24 cellular contexts compared by ENCODE assay signal in genomic region chr6:140168365-140168764, GRCh38.
DNase-seq lines count a peak whose midpoint lies in the region; ATAC-seq, FAIRE-seq and TF ChIP-seq lines count a peak whose summit lies in the region.
"Had no signal": no experiment of that assay in that cellular context is flagged by ENCODE, and none has a peak within 500 bp of the region (broad histone marks: within the 10 kb centered on the region; RNA-seq: fewer than 3 reads in every experiment).

No MANE protein-coding gene starts in this region.

- H3K4me2 ChIP-seq in A549 (no peak overlapping the region), GM23248 (ENCODE audit: unreplicated experiment) (no peak overlapping the region), IMR-90 (ENCODE audit: low read depth, low read length) (no peak overlapping the region)
- H3K4me2 ChIP-seq: BLaER1 treated with 17β-estradiol and CSF1 and Interleukin-3, amounts not matched to agents 10 nM and 100 nM had no signal

- CTCF ChIA-PET in A549 (lab: Yijun Ruan, JAX) (no interaction called here), IMR-90 (lab: Yijun Ruan, JAX) (no interaction called here)

- H3K9ac ChIP-seq in GM23248 (no peak overlapping the region), IMR-90 (ENCODE audit: low read depth, low read length) (no peak overlapping the region)
- H3K9ac ChIP-seq: BLaER1 treated with 17β-estradiol and CSF1 and Interleukin-3, amounts not matched to agents 10 nM and 100 nM had no signal

- DNase-seq in A549 (ENCODE audit: low read depth in 1 of 2, low spot score in 1 of 2) = no peak
- no peak for DNase-seq in GM23248
- no peak for DNase-seq in IMR-90
- no peak for DNase-seq in small intestine
- DNase-seq in NCI-H82 (lab: John Stamatoyannopoulos, UW) = no peak
- DNase-seq in mesenteric fat pad (ENCODE audit: low spot score) = no peak
- DNase-seq in amygdala (lab: John Stamatoyannopoulos, UW) = no peak
- DNase-seq: 8988T; AML-193; CD4-positive, alpha-beta memory T cell; CD4-positive, CD25-positive, alpha-beta regulatory T cell; CD8-positive, alpha-beta memory T cell; COR-L47; DMS 273 treated with DMSO at 0.1 percent for 48 hours; DMS153; DMS53; DMS79; DND-41; EL; GDM1 had no signal

- POLR2A ChIA-PET in A549 (lab: Yijun Ruan, JAX) = no interaction called here
- POLR2A ChIA-PET in IMR-90 (lab: Charles Lee; ENCODE audit: unreplicated experiment) = no interaction called here

- H3K4me1 ChIP-seq in A549 (no peaks in the 10 kb centered on the region), GM23248 (ENCODE audit: insufficient read depth) (peaks cover 2% of the 10 kb centered on the region; the same call in 1 of the 2 replicates), IMR-90 (ENCODE audit: control insufficient read depth, insufficient read depth, low read length) (no peaks in the 10 kb centered on the region), small intestine (ENCODE audit: control insufficient read depth in 2 of 2, insufficient read depth in 1 of 2, low read depth in 1 of 2, low read length in 1 of 2) (no peaks in the 10 kb centered on the region)
- H3K4me1 ChIP-seq: BLaER1 treated with 17β-estradiol and CSF1 and Interleukin-3, amounts not matched to agents 10 nM and 100 nM had no signal

- no peak overlapping the region for H3K14ac ChIP-seq in IMR-90 (replicated peaks; ENCODE audit: low read depth, low read length)

- H3K23ac ChIP-seq in IMR-90 (ENCODE audit: low read depth, low read length) = no peak overlapping the region

- in situ Hi-C loops in GM23248 (cut with MboI) = no loop called here
- in situ Hi-C loops in IMR-90 (cut with MboI; ENCODE audit: low sequenced_read_pairs) = no loop called here

- TF ChIP-seq POLR2A in A549 (IDR thresholded peaks at IDR 0.05; ENCODE audit: low read length) (no peak), IMR-90 (IDR thresholded peaks at IDR 0.05; ENCODE audit: low read depth, low read length) (no peak)

- H3K79me1 ChIP-seq in IMR-90 (ENCODE audit: low read depth in 1 of 2, low read length in 2 of 2) = no peaks in the 10 kb centered on the region

- TF ChIP-seq EP300 in A549 (IDR thresholded peaks at IDR 0.05) = no peak

- H2AK5ac ChIP-seq in IMR-90 (ENCODE audit: low read depth, low read length) = no peak overlapping the region

- H2BK20ac ChIP-seq in IMR-90 (ENCODE audit: low read depth, low read length) = no peak overlapping the region

- no peak overlapping the region for H2AK9ac ChIP-seq in IMR-90 (replicated peaks; ENCODE audit: low read depth, low read length, poor library complexity)

- dilution Hi-C loops in IMR-90 (cut with HindIII; ENCODE audit: low sequenced_read_pairs, unreplicated experiment) = no loop called here

- TF ChIP-seq RAD21 in A549 (conservative IDR thresholded peaks at IDR 0.05 in 1 of 2, IDR thresholded peaks at IDR 0.05 in 1 of 2) (no peak), IMR-90 (IDR thresholded peaks at IDR 0.05; ENCODE audit: low read length) (no peak)

- H2BK15ac ChIP-seq in IMR-90 (ENCODE audit: low read depth, low read length) = no peak overlapping the region

- H3K4me3 ChIP-seq in A549 = no peak overlapping the region
- H3K4me3 ChIP-seq in GM23248 = no peak overlapping the region
- H3K4me3 ChIP-seq in IMR-90 (ENCODE audit: insufficient read depth, low read depth, low read length) = no peak overlapping the region
- H3K4me3 ChIP-seq in small intestine (ENCODE audit: low read depth in 1 of 2, low read length in 2 of 2) = no peak overlapping the region
- H3K4me3 ChIP-seq: BLaER1 treated with 17β-estradiol and CSF1 and Interleukin-3, amounts not matched to agents 10 nM and 100 nM; GM12878 had no signal

- H3K56ac ChIP-seq in IMR-90 (ENCODE audit: extremely low read depth, insufficient read depth, low read length) = no peak overlapping the region

- H3K4ac ChIP-seq in IMR-90 (ENCODE audit: low read depth, low read length) = no peak overlapping the region

- no peak overlapping the region for H4K8ac ChIP-seq in IMR-90 (ENCODE audit: low read depth in 2 of 2, low read length in 2 of 2)

- 66% methylated on average over 3 of the region's 3 CpGs for WGBS in A549 (ENCODE audit: missing lambda C conversion rate)
- 87 to 92% methylated on average over 3 of the region's 3 CpGs for WGBS in GM23248 (ENCODE audit: low coverage in 1 of 2, low lambda C conversion rate in 2 of 2, missing lambda C conversion rate in 2 of 2), 2 experiments
- WGBS in IMR-90 (ENCODE audit: extremely low coverage in 2 of 2, insufficient read length in 1 of 2), 2 experiments = no CpG with 5 or more reads among the region's 3 CpGs
- 87 to 95% (median 93%) methylated on average over 3 of the region's 3 CpGs for WGBS in small intestine, 3 donors

- H3K27me3 ChIP-seq in GM23248 (replicated peaks; ENCODE audit: insufficient read depth) (no peaks in the 10 kb centered on the region), IMR-90 (ENCODE audit: control insufficient read depth, insufficient read depth, low read length) (no peaks in the 10 kb centered on the region), small intestine (ENCODE audit: control insufficient read depth in 2 of 2, insufficient read depth in 2 of 2, low read length in 2 of 2) (no peaks in the 10 kb centered on the region)
- H3K27me3 ChIP-seq: BLaER1 treated with 17β-estradiol and CSF1 and Interleukin-3, amounts not matched to agents 10 nM and 100 nM had no signal

- H2AFZ ChIP-seq in GM23248 = 0 out of 2 replicates have a peak overlapping the region, but pooled peaks have one; percentile 39
- no peak overlapping the region for H2AFZ ChIP-seq in IMR-90 (replicated peaks; ENCODE audit: low read length, poor library complexity)

- TF ChIP-seq CTCF in A549 (IDR thresholded peaks at IDR 0.05) (no peak), IMR-90 (conservative IDR thresholded peaks at IDR 0.05; ENCODE audit: low read depth, low read length) (no peak)

- BruUV-seq in IMR-90 (replicated peaks; lab: Mats Ljungman, UMichigan) = no TSS peak

- intact Hi-C loops in IMR-90 (cut with micrococcal nuclease) = no loop called here

- H2BK5ac ChIP-seq in IMR-90 (ENCODE audit: low read depth, low read length, poor library complexity, severe bottlenecking) = no peak overlapping the region

- H2BK120ac ChIP-seq in IMR-90 (ENCODE audit: low read depth, low read length) = no peak overlapping the region

- H3F3A ChIP-seq in GM23248 (ENCODE audit: insufficient read depth) = no peaks in the 10 kb centered on the region

- no peak overlapping the region for H4K5ac ChIP-seq in IMR-90 (ENCODE audit: low read depth, low read length)

- H3K9me3 ChIP-seq in A549 (no peaks in the 10 kb centered on the region), GM23248 (ENCODE audit: low read depth) (no peaks in the 10 kb centered on the region), IMR-90 (ENCODE audit: control insufficient read depth, insufficient read depth, low read length) (peaks cover 2% of the 10 kb centered on the region), small intestine (ENCODE audit: control insufficient read depth, low read depth) (no peaks in the 10 kb centered on the region)

- no peak overlapping the region for H4K91ac ChIP-seq in IMR-90 (ENCODE audit: insufficient read depth, low read depth, low read length)

- H3K27ac ChIP-seq in A549 (no peak overlapping the region), GM23248 (no peak overlapping the region), IMR-90 (ENCODE audit: insufficient read depth, low read length) (no peak overlapping the region), small intestine (ENCODE audit: low read depth in 1 of 2, low read length in 1 of 2) (no peak overlapping the region)
- H3K27ac ChIP-seq: BLaER1 treated with 17β-estradiol and CSF1 and Interleukin-3, amounts not matched to agents 10 nM and 100 nM had no signal

- no peak for ATAC-seq in A549
- no peak for ATAC-seq in IMR-90 (ENCODE audit: low read depth)
- ATAC-seq: GM12878 had no signal

- H3K36me3 ChIP-seq in GM23248 (ENCODE audit: low read depth) (no peaks in the 10 kb centered on the region), IMR-90 (ENCODE audit: control insufficient read depth, insufficient read depth, low read length) (no peaks in the 10 kb centered on the region), small intestine (ENCODE audit: control insufficient read depth in 2 of 2, insufficient read depth in 2 of 2, low read length in 2 of 2) (no peaks in the 10 kb centered on the region)
- H3K36me3 ChIP-seq: BLaER1 treated with 17β-estradiol and CSF1 and Interleukin-3, amounts not matched to agents 10 nM and 100 nM had no signal

- no peaks in the 10 kb centered on the region for H4K20me1 ChIP-seq in GM23248 (ENCODE audit: insufficient read depth)
- H4K20me1 ChIP-seq in IMR-90 (ENCODE audit: insufficient read depth, low read length) = no peaks in the 10 kb centered on the region
- H4K20me1 ChIP-seq: BLaER1 treated with 17β-estradiol and CSF1 and Interleukin-3, amounts not matched to agents 10 nM and 100 nM had no signal

- FAIRE-seq in A549 (lab: Jason Lieb, UNC) = no peak
- FAIRE-seq in small intestine (lab: Jason Lieb, UNC) = peak; percentile 41
- FAIRE-seq: GM12878, GM12892, GM18507 had no signal

- H3K79me2 ChIP-seq in GM23248 (ENCODE audit: insufficient read depth) = no peaks in the 10 kb centered on the region

- no peaks in the 10 kb centered on the region for H3K9me1 ChIP-seq in IMR-90 (ENCODE audit: insufficient read depth, low read length)

- H3K18ac ChIP-seq in IMR-90 (ENCODE audit: low read depth, low read length) = no peak overlapping the region

- H3K9me2 ChIP-seq in GM23248 (ENCODE audit: insufficient read depth) = no peaks in the 10 kb centered on the region

TF ChIP-seq in A549, 52 proteins besides CTCF, POLR2A, EP300 and RAD21:
- TF ChIP-seq, protein P1, sequence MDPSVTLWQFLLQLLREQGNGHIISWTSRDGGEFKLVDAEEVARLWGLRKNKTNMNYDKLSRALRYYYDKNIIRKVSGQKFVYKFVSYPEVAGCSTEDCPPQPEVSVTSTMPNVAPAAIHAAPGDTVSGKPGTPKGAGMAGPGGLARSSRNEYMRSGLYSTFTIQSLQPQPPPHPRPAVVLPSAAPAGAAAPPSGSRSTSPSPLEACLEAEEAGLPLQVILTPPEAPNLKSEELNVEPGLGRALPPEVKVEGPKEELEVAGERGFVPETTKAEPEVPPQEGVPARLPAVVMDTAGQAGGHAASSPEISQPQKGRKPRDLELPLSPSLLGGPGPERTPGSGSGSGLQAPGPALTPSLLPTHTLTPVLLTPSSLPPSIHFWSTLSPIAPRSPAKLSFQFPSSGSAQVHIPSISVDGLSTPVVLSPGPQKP (IDR thresholded peaks at IDR 0.05; ENCODE audit: low read depth, low read length) = no peak
- peak; percentile 69 for TF ChIP-seq MAFK (IDR thresholded peaks at IDR 0.05; ENCODE audit: partially characterized antibody)

TF ChIP-seq in IMR-90, 13 proteins besides CTCF, POLR2A, EP300 and RAD21:
- TF ChIP-seq MAFK (IDR thresholded peaks at IDR 0.05; ENCODE audit: low read depth, low read length) (peak; percentile 87), SMC3 (IDR thresholded peaks at IDR 0.05; ENCODE audit: low read depth, low read length) (no peak), RFX5 (IDR thresholded peaks at IDR 0.05; ENCODE audit: low read depth, low read length) (no peak), BHLHE40 (IDR thresholded peaks at IDR 0.05; ENCODE audit: low read depth, low read length) (no peak), CEBPB (IDR thresholded peaks at IDR 0.05; ENCODE audit: low read depth, low read length) (no peak)
